ENCODE assay signal across 28 cellular contexts in genomic region chr3:188476930-188477329, GRCh38.
A peak's percentile ranks its signal among the peaks of the same experiment; 100 is the strongest.
DNase-seq lines count a peak whose midpoint lies in the region; ATAC-seq and TF ChIP-seq lines count a peak whose summit lies in the region.
"Had no signal": no experiment of that assay in that cellular context is flagged by ENCODE, and none has a peak within 500 bp of the region (broad histone marks: within the 10 kb centered on the region; RNA-seq: fewer than 3 reads in every experiment).

No MANE protein-coding gene starts in this region.

- no peaks in the 10 kb centered on the region for H3K36me3 ChIP-seq in heart right ventricle
- H3K36me3 ChIP-seq: breast epithelium, esophagus muscularis mucosa, gastroesophageal sphincter, SJCRH30 had no signal

- H3K27ac Mint-ChIP-seq in osteocyte (ENCODE audit: unreplicated experiment) = peak overlapping the region; percentile 45
- H3K27ac Mint-ChIP-seq: CD4-positive, alpha-beta T cell; endodermal cell; natural killer cell; stimulated activated effector memory CD8-positive, alpha-beta T cell treated with anti-CD3 and anti-CD28 coated beads, Interleukin-12 subunit alpha, Interleukin-12 subunit beta, amount 100 ng/mL, for 72 hours had no signal

- WGBS in heart right ventricle, 2 donors = 21 to 38% methylated on average over 4 of the region's 4 CpGs

- H3K4me3 Mint-ChIP-seq in osteocyte (ENCODE audit: unreplicated experiment) = no peak overlapping the region
- H3K4me3 Mint-ChIP-seq: CD4-positive, alpha-beta T cell; endodermal cell; natural killer cell; stimulated activated effector memory CD8-positive, alpha-beta T cell treated with anti-CD3 and anti-CD28 coated beads, Interleukin-12 subunit alpha, Interleukin-12 subunit beta, amount 100 ng/mL, for 72 hours had no signal

- no peaks in the 10 kb centered on the region for H3K27me3 Mint-ChIP-seq in osteocyte (ENCODE audit: unreplicated experiment)
- H3K27me3 Mint-ChIP-seq: CD4-positive, alpha-beta T cell had no signal

- H3K4me1 Mint-ChIP-seq in osteocyte (ENCODE audit: unreplicated experiment) = peaks cover 38% of the 10 kb centered on the region

- H3K9me3 Mint-ChIP-seq in osteocyte (ENCODE audit: unreplicated experiment) = no peaks in the 10 kb centered on the region
- H3K9me3 Mint-ChIP-seq: endodermal cell had no signal

- peak overlapping the region in 9 of 10 donors; percentile 5 to 70 (median 45) for H3K27ac ChIP-seq in heart right ventricle
- H3K27ac ChIP-seq: breast epithelium, SJCRH30 had no signal

- no peak overlapping the region for H3K4me3 ChIP-seq in heart right ventricle
- H3K4me3 ChIP-seq: breast epithelium, esophagus muscularis mucosa, gastroesophageal sphincter, SJCRH30 had no signal

- TF ChIP-seq CTCF in heart right ventricle (IDR thresholded peaks at IDR 0.05) = no peak
- TF ChIP-seq CTCF in osteocyte (IDR thresholded peaks at IDR 0.05) = no peak

- peaks cover under 1 to 42% (median 25%) of the 10 kb centered on the region in 9 donors for H3K4me1 ChIP-seq in heart right ventricle
- H3K4me1 ChIP-seq: breast epithelium, SJCRH30 had no signal

- no peak for DNase-seq in Right ventricle myocardium inferior (ENCODE audit: missing footprints)
- no peak for DNase-seq in cardiac septum (ENCODE audit: low spot score)
- peak in 1 of 2 donors; percentile 12 for DNase-seq in heart right ventricle
- DNase-seq in osteocyte (ENCODE audit: extremely low spot score, unreplicated experiment) = no peak
- DNase-seq in NCI-H128 (lab: John Stamatoyannopoulos, UW; ENCODE audit: unreplicated experiment) = no peak
- DNase-seq in anterior cingulate cortex (lab: John Stamatoyannopoulos, UW) = no peak
- no peak for DNase-seq in activated T-cell treated with anti-CD3 and anti-CD28 coated beads, Interleukin-2, amount 50 U/mL, for 1 hour
- DNase-seq in SHP77 treated with DMSO at 0.1 percent for 48 hours (lab: John Stamatoyannopoulos, UW) = no peak
- DNase-seq: activated CD4-positive, alpha-beta T cell treated with anti-CD3 and anti-CD28 coated beads, Interleukin-2, amount 50 U/mL, for 4 hours; activated CD8-positive, alpha-beta memory T cell treated with anti-CD3 and anti-CD28 coated beads, Interleukin-2, amount 50 U/mL, for 4 hours; activated naive CD4-positive, alpha-beta T cell treated with anti-CD3 and anti-CD28 coated beads, Interleukin-2, amount 50 U/mL, for 16 hours; AML-193; amygdala; CD4-positive, alpha-beta T cell; endodermal cell; natural killer cell; NCI-H1930; NCI-H226; SJCRH30; stimulated activated CD4-positive, alpha-beta T cell treated with anti-CD3 and anti-CD28 coated beads, Interleukin-12 subunit alpha, Interleukin-12 subunit beta, amount 100 ng/mL, for 4 hours; stimulated activated CD4-positive, alpha-beta T cell treated with anti-CD3 and anti-CD28 coated beads, Interleukin-4, amount 100 ng/mL, for 24 hours; substantia nigra; T-helper 1 cell had no signal

- H3K27me3 ChIP-seq in heart right ventricle = no peaks in the 10 kb centered on the region
- H3K27me3 ChIP-seq: breast epithelium, esophagus muscularis mucosa, gastroesophageal sphincter, SJCRH30 had no signal

- H3K36me3 Mint-ChIP-seq in osteocyte (ENCODE audit: unreplicated experiment) = no peaks in the 10 kb centered on the region
- H3K36me3 Mint-ChIP-seq: natural killer cell; stimulated activated effector memory CD8-positive, alpha-beta T cell treated with anti-CD3 and anti-CD28 coated beads, Interleukin-12 subunit alpha, Interleukin-12 subunit beta, amount 100 ng/mL, for 72 hours had no signal

- H3K9me3 ChIP-seq in heart right ventricle = no peaks in the 10 kb centered on the region
- H3K9me3 ChIP-seq: breast epithelium, esophagus muscularis mucosa, gastroesophageal sphincter, SJCRH30 had no signal

- intact Hi-C loops in Right ventricle myocardium inferior (cut with DNase I) = loop anchor here (10.0 kb wide), 1 partner anchor 732 kb away; the partner anchor contains the start of gene BCL6
- intact Hi-C loops in cardiac septum (cut with DNase I) = no loop called here
- intact Hi-C loops in heart right ventricle (cut with DNase I) = no loop called here

- ATAC-seq in Right ventricle myocardium inferior (peak; percentile 63), heart right ventricle (peak; percentile 29 to 78 (median 64))
- ATAC-seq: gastroesophageal sphincter; natural killer cell; Panc1; stimulated activated effector memory CD8-positive, alpha-beta T cell treated with anti-CD3 and anti-CD28 coated beads, Interleukin-12 subunit alpha, Interleukin-12 subunit beta, amount 100 ng/mL, for 72 hours had no signal
